Comparison of ENCODE assay signal across 11 cellular contexts in the genomic region with DNA sequence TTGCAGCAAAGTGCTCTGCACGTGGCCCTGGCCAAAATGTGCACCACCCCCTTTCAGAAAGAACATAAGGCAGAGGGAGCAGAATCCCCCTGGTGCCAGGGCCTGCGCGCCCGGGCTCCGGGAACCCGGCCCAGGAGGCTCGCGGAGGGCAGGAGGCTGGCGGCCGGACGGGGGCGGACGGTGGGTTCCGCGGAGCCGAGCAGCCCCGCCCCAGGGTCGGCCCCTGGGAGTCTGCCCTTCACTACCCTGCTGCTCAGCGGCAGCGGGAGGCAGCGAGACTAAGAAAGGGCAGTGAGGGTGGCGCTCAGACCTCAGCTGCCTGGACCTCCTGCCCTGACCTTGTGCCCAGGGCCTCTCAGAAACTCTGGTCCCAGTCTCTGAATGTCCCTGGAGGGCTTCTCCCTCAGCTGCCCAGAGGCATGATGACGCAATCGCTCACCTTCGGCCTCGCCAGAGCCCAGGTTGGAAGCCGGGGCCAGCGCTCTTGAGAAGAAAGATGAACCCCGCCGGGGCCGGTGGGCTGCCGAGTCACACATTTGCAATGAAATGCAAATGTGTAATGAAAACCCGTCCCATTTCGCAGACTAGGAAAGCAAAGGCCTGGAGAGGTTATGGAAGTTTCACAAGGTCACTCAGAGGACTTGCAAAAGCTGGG. TPM values are rescaled to one million over a fixed set of nuclear protein-coding genes. Genes with fewer than 3 reads are reported as not detected.
A peak's percentile ranks its signal among the peaks of the same experiment; 100 is the strongest.
DNase-seq lines count a peak whose midpoint lies in the region; ATAC-seq lines count a peak whose summit lies in the region.
"Had no signal": no experiment of that assay in that cellular context is flagged by ENCODE, and none has a peak within 500 bp of the region (broad histone marks: within the 10 kb centered on the region; RNA-seq: fewer than 3 reads in every experiment).

No MANE protein-coding gene starts in this region.

- ATAC-seq in stimulated activated naive B cell treated with anti-CD40 and anti-IgM and Interleukin-4, amounts not matched to agents 10 μg/mL and 1 μg/mL and 100 μg/mL, for 72 hours (replicated peaks) = peak; percentile 20 to 29
- ATAC-seq in GM21825 (IDR thresholded peaks at IDR 0.05; ENCODE audit: unreplicated experiment) = no peak

- peak overlapping the region; percentile 99 for H3K9ac ChIP-seq in adipocyte (ENCODE audit: low read length)

- H3K27ac Mint-ChIP-seq in stimulated activated naive B cell treated with anti-CD40 and anti-IgM and Interleukin-4, amounts not matched to agents 10 μg/mL and 1 μg/mL and 100 μg/mL, for 72 hours = no peak overlapping the region
- H3K27ac Mint-ChIP-seq in activated T-helper 1 cell treated with anti-CD3 and anti-CD28 coated beads, Interleukin-12 subunit alpha, Interleukin-12 subunit beta, Interleukin-2, Interleukin-4 antibody, amounts not matched to agents 30 ng/mL and 10 ng/mL and 1 ng/mL, durations not matched to agents 14 hours and 24 hours and 36 hours = no peak overlapping the region

- peak overlapping the region; percentile 68 for H3K4me3 ChIP-seq in H7 (ENCODE audit: insufficient read depth, low read depth, low read length)
- H3K4me3 ChIP-seq in adipocyte (ENCODE audit: low read length) = peak overlapping the region; percentile 95
- H3K4me3 ChIP-seq in iPS-11a (ENCODE audit: low read depth, low read length) = peak overlapping the region; percentile 69

- H3K36me3 ChIP-seq in H7 (replicated peaks; ENCODE audit: control insufficient read depth, insufficient read depth, low read length) (no peaks in the 10 kb centered on the region; the same call in 1 of the 2 replicates), adipocyte (ENCODE audit: control insufficient read depth, insufficient read depth, low read length, severe bottlenecking) (peaks cover 9% of the 10 kb centered on the region)

- intact Hi-C loops in activated T-helper 1 cell treated with anti-CD3 and anti-CD28 coated beads, Interleukin-12 subunit alpha, Interleukin-12 subunit beta, Interleukin-2, Interleukin-4 antibody, amounts not matched to agents 30 ng/mL and 10 ng/mL and 1 ng/mL, durations not matched to agents 14 hours and 24 hours and 36 hours (cut with micrococcal nuclease) = no loop called here

- peaks cover 4 to 10% of the 10 kb centered on the region in 2 donors for H3K4me1 Mint-ChIP-seq in stimulated activated naive B cell treated with anti-CD40 and anti-IgM and Interleukin-4, amounts not matched to agents 10 μg/mL and 1 μg/mL and 100 μg/mL, for 72 hours
- peaks cover 13% of the 10 kb centered on the region for H3K4me1 Mint-ChIP-seq in activated T-helper 1 cell treated with anti-CD3 and anti-CD28 coated beads, Interleukin-12 subunit alpha, Interleukin-12 subunit beta, Interleukin-2, Interleukin-4 antibody, amounts not matched to agents 30 ng/mL and 10 ng/mL and 1 ng/mL, durations not matched to agents 14 hours and 24 hours and 36 hours (ENCODE audit: low read depth)

- no peaks in the 10 kb centered on the region for H3K36me3 Mint-ChIP-seq in stimulated activated naive B cell treated with anti-CD40 and anti-IgM and Interleukin-4, amounts not matched to agents 10 μg/mL and 1 μg/mL and 100 μg/mL, for 72 hours
- H3K36me3 Mint-ChIP-seq in activated T-helper 1 cell treated with anti-CD3 and anti-CD28 coated beads, Interleukin-12 subunit alpha, Interleukin-12 subunit beta, Interleukin-2, Interleukin-4 antibody, amounts not matched to agents 30 ng/mL and 10 ng/mL and 1 ng/mL, durations not matched to agents 14 hours and 24 hours and 36 hours (ENCODE audit: low read depth) = no peaks in the 10 kb centered on the region

- H3K4me1 ChIP-seq in adipocyte (ENCODE audit: control insufficient read depth, insufficient read depth, low read length) = peaks cover 50% of the 10 kb centered on the region

- H3K27me3 ChIP-seq in H7 (ENCODE audit: control insufficient read depth, insufficient read depth, low read length) (no peaks in the 10 kb centered on the region; the same call in 1 of the 2 replicates), adipocyte (replicated peaks; ENCODE audit: control insufficient read depth, insufficient read depth, low read length) (no peaks in the 10 kb centered on the region)

- DNase-seq in H7 (peak; percentile 88), adipocyte (ENCODE audit: low read depth) (no peak), DMS53 treated with DMSO at 0.1 percent for 48 hours (lab: John Stamatoyannopoulos, UW; ENCODE audit: unreplicated experiment) (no peak), NCI-H146 treated with DMSO at 0.1 percent for 48 hours (lab: John Stamatoyannopoulos, UW; ENCODE audit: unreplicated experiment) (no peak)
- DNase-seq in stimulated activated naive B cell treated with anti-CD40 and anti-IgM and Interleukin-4, amounts not matched to agents 10 μg/mL and 1 μg/mL and 100 μg/mL, for 72 hours = no peak
- no peak for DNase-seq in activated T-helper 1 cell treated with anti-CD3 and anti-CD28 coated beads, Interleukin-12 subunit alpha, Interleukin-12 subunit beta, Interleukin-2, Interleukin-4 antibody, amounts not matched to agents 30 ng/mL and 10 ng/mL and 1 ng/mL, durations not matched to agents 14 hours and 24 hours and 36 hours (ENCODE audit: low spot score)
- DNase-seq: foreskin melanocyte, MV-4-11, occipital lobe had no signal

- H3K27me3 Mint-ChIP-seq in stimulated activated naive B cell treated with anti-CD40 and anti-IgM and Interleukin-4, amounts not matched to agents 10 μg/mL and 1 μg/mL and 100 μg/mL, for 72 hours = peaks cover 58 to 71% of the 10 kb centered on the region in 2 donors
- H3K27me3 Mint-ChIP-seq in activated T-helper 1 cell treated with anti-CD3 and anti-CD28 coated beads, Interleukin-12 subunit alpha, Interleukin-12 subunit beta, Interleukin-2, Interleukin-4 antibody, amounts not matched to agents 30 ng/mL and 10 ng/mL and 1 ng/mL, durations not matched to agents 14 hours and 24 hours and 36 hours (ENCODE audit: insufficient read depth) = peaks cover 83% of the 10 kb centered on the region

- H3K9me3 ChIP-seq in adipocyte (ENCODE audit: control insufficient read depth, low read length) = no peaks in the 10 kb centered on the region

- H3K4me3 Mint-ChIP-seq in stimulated activated naive B cell treated with anti-CD40 and anti-IgM and Interleukin-4, amounts not matched to agents 10 μg/mL and 1 μg/mL and 100 μg/mL, for 72 hours = peak overlapping the region; percentile 42 to 59
- H3K4me3 Mint-ChIP-seq in activated T-helper 1 cell treated with anti-CD3 and anti-CD28 coated beads, Interleukin-12 subunit alpha, Interleukin-12 subunit beta, Interleukin-2, Interleukin-4 antibody, amounts not matched to agents 30 ng/mL and 10 ng/mL and 1 ng/mL, durations not matched to agents 14 hours and 24 hours and 36 hours = no peak overlapping the region

- no peaks in the 10 kb centered on the region for H3K9me3 Mint-ChIP-seq in stimulated activated naive B cell treated with anti-CD40 and anti-IgM and Interleukin-4, amounts not matched to agents 10 μg/mL and 1 μg/mL and 100 μg/mL, for 72 hours
- H3K9me3 Mint-ChIP-seq in activated T-helper 1 cell treated with anti-CD3 and anti-CD28 coated beads, Interleukin-12 subunit alpha, Interleukin-12 subunit beta, Interleukin-2, Interleukin-4 antibody, amounts not matched to agents 30 ng/mL and 10 ng/mL and 1 ng/mL, durations not matched to agents 14 hours and 24 hours and 36 hours = no peaks in the 10 kb centered on the region

RNA-seq across cellular contexts. Expression of a gene that starts 1.1 kb away (rescaled TPM):
- total RNA-seq in H7 (2014; rRNA removed; shearing (Covaris generic)) = 17.6 and 24.3 TPM in 2 replicates
- not detected in 2 replicates for total RNA-seq in activated T-helper 1 cell treated with anti-CD3 and anti-CD28 coated beads, Interleukin-12 subunit alpha, Interleukin-12 subunit beta, Interleukin-2, Interleukin-4 antibody, amounts not matched to agents 30 ng/mL and 10 ng/mL and 1 ng/mL, durations not matched to agents 14 hours and 24 hours and 36 hours

Comparison
In these comparisons a context has a peak if more than half of its experiments do, and no peak if none do; other contexts are left out.
1. RNA of a gene that starts 1.1 kb away (total RNA-seq): 17.6 to 24.3 TPM in H7; not detected in activated T-helper 1 cell treated with anti-CD3 and anti-CD28 coated beads, Interleukin-12 subunit alpha, Interleukin-12 subunit beta, Interleukin-2, Interleukin-4 antibody, amounts not matched to agents 30 ng/mL and 10 ng/mL and 1 ng/mL, durations not matched to agents 14 hours and 24 hours and 36 hours; every median in the first group is over 10 times any median in the second.
2. Peak in every context shown above with its lines, with median percentiles within 50 percentile points of each other: H3K4me3 ChIP-seq.